Comparison of ENCODE assay signal across 8 cellular contexts in genomic region chr11:57638005-57638760, GRCh38. TPM values are rescaled to one million over a fixed set of nuclear protein-coding genes. Genes with fewer than 3 reads are reported as not detected.
DNase-seq lines count a peak whose midpoint lies in the region; ATAC-seq and TF ChIP-seq lines count a peak whose summit lies in the region.

No MANE protein-coding gene starts in this region.

- H3K36me3 Mint-ChIP-seq in dendritic cell treated with granulocyte-macrophage colony-stimulating factor and Interleukin-4, amounts not matched to agents 40 ng/mL and 50 ng/mL, for 4 days (ENCODE audit: low read depth) = no peaks in the 10 kb centered on the region

- H3K4me1 Mint-ChIP-seq in dendritic cell treated with granulocyte-macrophage colony-stimulating factor and Interleukin-4, amounts not matched to agents 40 ng/mL and 50 ng/mL, for 4 days (ENCODE audit: low read depth) = peaks cover 45% of the 10 kb centered on the region

- no peaks in the 10 kb centered on the region for H3K36me3 ChIP-seq in Karpas-422 (ENCODE audit: insufficient read depth, low read length)

- H3K27ac ChIP-seq in layer of hippocampus (ENCODE audit: low read depth, low read length) (peak overlapping the region; percentile 24), Karpas-422 (ENCODE audit: low read length) (no peak overlapping the region)

- no peaks in the 10 kb centered on the region for H4K20me1 ChIP-seq in Karpas-422 (ENCODE audit: insufficient read depth, low read depth, low read length)

- H3K4me1 ChIP-seq in Karpas-422 (ENCODE audit: low read length) = peaks cover 10% of the 10 kb centered on the region

- H3K27me3 Mint-ChIP-seq in dendritic cell treated with granulocyte-macrophage colony-stimulating factor and Interleukin-4, amounts not matched to agents 40 ng/mL and 50 ng/mL, for 4 days = peaks cover 54% of the 10 kb centered on the region

- H2AFZ ChIP-seq in Karpas-422 (ENCODE audit: low read length) = no peak overlapping the region

- intact Hi-C loops in dendritic cell treated with granulocyte-macrophage colony-stimulating factor and Interleukin-4, amounts not matched to agents 40 ng/mL and 50 ng/mL, for 4 days (cut with micrococcal nuclease) = no loop called here

- H3K27ac Mint-ChIP-seq in dendritic cell treated with granulocyte-macrophage colony-stimulating factor and Interleukin-4, amounts not matched to agents 40 ng/mL and 50 ng/mL, for 4 days = peak overlapping the region; percentile 66

- no peaks in the 10 kb centered on the region for H3K9me2 ChIP-seq in Karpas-422 (replicated peaks; ENCODE audit: insufficient read depth, low read length)

- peak; percentile 88 for DNase-seq in DMS79 (lab: John Stamatoyannopoulos, UW)
- peak; percentile 61 for DNase-seq in smooth muscle cell of the brain vasculature (ENCODE audit: low read depth, low spot score)
- DNase-seq in Karpas-422 = no peak
- DNase-seq in AML-193 (lab: John Stamatoyannopoulos, UW) = no peak

- no peak overlapping the region for H3K4me3 ChIP-seq in Karpas-422 (ENCODE audit: low read length)

- H3K9me3 ChIP-seq in Karpas-422 (ENCODE audit: low read length) = no peaks in the 10 kb centered on the region

- no peaks in the 10 kb centered on the region for H3K9me3 Mint-ChIP-seq in dendritic cell treated with granulocyte-macrophage colony-stimulating factor and Interleukin-4, amounts not matched to agents 40 ng/mL and 50 ng/mL, for 4 days

- H3K4me2 ChIP-seq in Karpas-422 (ENCODE audit: low read depth, low read length, poor library complexity, severe bottlenecking) = no peak overlapping the region

- no peak overlapping the region for H3K9ac ChIP-seq in Karpas-422 (ENCODE audit: low read length)

- ATAC-seq in HG02981 (IDR thresholded peaks at IDR 0.05; ENCODE audit: unreplicated experiment) = peak; percentile 58

- H3K27me3 ChIP-seq in layer of hippocampus (ENCODE audit: control insufficient read depth, insufficient read depth, low read length) (no peaks in the 10 kb centered on the region), Karpas-422 (ENCODE audit: low read length) (no peaks in the 10 kb centered on the region)

- no peaks in the 10 kb centered on the region for H3K79me2 ChIP-seq in Karpas-422 (ENCODE audit: low read length)

- peak overlapping the region; percentile 74 for H3K4me3 Mint-ChIP-seq in dendritic cell treated with granulocyte-macrophage colony-stimulating factor and Interleukin-4, amounts not matched to agents 40 ng/mL and 50 ng/mL, for 4 days

TF ChIP-seq in PFSK-1, 5 proteins besides CTCF, POLR2A, EP300 and RAD21:
- TF ChIP-seq REST (IDR thresholded peaks at IDR 0.05; ENCODE audit: insufficient read depth in 1 of 2, low read depth in 2 of 2, low read length in 2 of 2) (0 out of 4 replicates have a peak, but pooled peaks of 1 of the 2 experiments have one; percentile 8), FOXP2 (optimal IDR thresholded peaks at IDR 0.05; ENCODE audit: borderline replicate concordance, extremely low read depth, extremely low read length, insufficient read depth) (no peak), POLR2AphosphoS5 (IDR thresholded peaks at IDR 0.05; ENCODE audit: low read depth, low read length) (peak; percentile 90), SIN3A (IDR thresholded peaks at IDR 0.05; ENCODE audit: borderline replicate concordance, insufficient read depth, low read length) (no peak), TAF1 (IDR thresholded peaks at IDR 0.05; ENCODE audit: borderline replicate concordance, insufficient read depth, low read length) (peak; percentile 64; the same call in 1 of the 2 replicates)
TF ChIP-seq in PFSK-1: peak in this region for 3.

RNA-seq across cellular contexts. Expression of gene YPEL4, which starts 11.5 kb away (rescaled TPM):
- 0.98 TPM for polyA plus RNA-seq in PFSK-1 (2012; ENCODE audit: insufficient read length, low read depth)
- total RNA-seq in Karpas-422 (2014; rRNA removed; shearing (Covaris generic); ENCODE audit: low replicate concordance) = not detected in 2 replicates

RNA-seq across cellular contexts. Expression of gene CLP1, which starts 19.4 kb away (rescaled TPM):
- 17.7 TPM for polyA plus RNA-seq in PFSK-1 (2012; ENCODE audit: insufficient read length, low read depth)
- total RNA-seq in Karpas-422 (2014; rRNA removed; shearing (Covaris generic); ENCODE audit: low replicate concordance) = 16.9 and 22.4 TPM in 2 replicates

RNA-seq across cellular contexts. Expression of gene ZDHHC5, which starts 29.7 kb away (rescaled TPM):
- polyA plus RNA-seq in PFSK-1 (2012; ENCODE audit: insufficient read length, low read depth) = 88.0 TPM
- 38.6 and 41.2 TPM in 2 replicates for total RNA-seq in Karpas-422 (2014; rRNA removed; shearing (Covaris generic); ENCODE audit: low replicate concordance)

RNA-seq across cellular contexts. Expression of gene SERPING1, which starts 40.7 kb away (rescaled TPM):
- polyA plus RNA-seq in PFSK-1 (2012; ENCODE audit: insufficient read length, low read depth) = 3.4 TPM
- total RNA-seq in Karpas-422 (2014; rRNA removed; shearing (Covaris generic); ENCODE audit: low replicate concordance) = not detected in 2 replicates

Comparison
In these comparisons a context has a peak if more than half of its experiments do, and no peak if none do; other contexts are left out.
1. DNase-seq: peak in DMS79 (single experiment) and smooth muscle cell of the brain vasculature (single experiment); none in Karpas-422 (single experiment) and AML-193 (0 of 2).